ENCODE assay signal across 17 cellular contexts in genomic region chr5:106189121-106189809, GRCh38.
DNase-seq lines count a peak whose midpoint lies in the region; ATAC-seq lines count a peak whose summit lies in the region.
"Had no signal": no experiment of that assay in that cellular context is flagged by ENCODE, and none has a peak within 500 bp of the region (broad histone marks: within the 10 kb centered on the region; RNA-seq: fewer than 3 reads in every experiment).

No MANE protein-coding gene starts in this region.

- ATAC-seq in GM21515 (IDR thresholded peaks at IDR 0.05; ENCODE audit: unreplicated experiment) = no peak
- ATAC-seq: activated CD4-positive, alpha-beta T cell treated with anti-CD3 and anti-CD28 coated beads for 36 hours; activated naive CD8-positive, alpha-beta T cell treated with anti-CD3 and anti-CD28 coated beads, Interleukin-2, amount 50 U/mL, for 24 hours; activated T-helper 17 cell treated with anti-CD3 and anti-CD28 coated beads, Interleukin-2, amount 50 U/mL, for 72 hours; K562; right cardiac atrium had no signal

- DNase-seq in DMS53 (lab: John Stamatoyannopoulos, UW) = peak; percentile 93
- DNase-seq in NCI-H1436 treated with DMSO at 0.1 percent for 48 hours (lab: John Stamatoyannopoulos, UW) = peak; percentile 81
- peak; percentile 73 for DNase-seq in NCI-H345 (lab: John Stamatoyannopoulos, UW)
- DNase-seq in SK-N-DZ (ENCODE audit: low spot score) = peak; percentile 76
- no peak for DNase-seq in cortex of kidney (lab: John Stamatoyannopoulos, UW)
- DNase-seq in NCI-H1048 (lab: John Stamatoyannopoulos, UW) = no peak
- DNase-seq: activated CD4-positive, alpha-beta T cell treated with anti-CD3 and anti-CD28 coated beads for 36 hours; activated naive CD8-positive, alpha-beta T cell treated with anti-CD3 and anti-CD28 coated beads, Interleukin-2, amount 50 U/mL, for 24 hours; brain microvascular endothelial cell; CD4-positive, CD25-positive, alpha-beta regulatory T cell; HFFc6; kidney; right cardiac atrium; SW 1271 had no signal

Comparison
In these comparisons a context has a peak if more than half of its experiments do, and no peak if none do; other contexts are left out.
1. DNase-seq: peak in DMS53 (single experiment), NCI-H1436 treated with DMSO at 0.1 percent for 48 hours (single experiment), NCI-H345 (single experiment) and SK-N-DZ (single experiment); none in cortex of kidney (single experiment) and NCI-H1048 (single experiment).